ENCODE assay signal across 1 cellular context in the genomic region with DNA sequence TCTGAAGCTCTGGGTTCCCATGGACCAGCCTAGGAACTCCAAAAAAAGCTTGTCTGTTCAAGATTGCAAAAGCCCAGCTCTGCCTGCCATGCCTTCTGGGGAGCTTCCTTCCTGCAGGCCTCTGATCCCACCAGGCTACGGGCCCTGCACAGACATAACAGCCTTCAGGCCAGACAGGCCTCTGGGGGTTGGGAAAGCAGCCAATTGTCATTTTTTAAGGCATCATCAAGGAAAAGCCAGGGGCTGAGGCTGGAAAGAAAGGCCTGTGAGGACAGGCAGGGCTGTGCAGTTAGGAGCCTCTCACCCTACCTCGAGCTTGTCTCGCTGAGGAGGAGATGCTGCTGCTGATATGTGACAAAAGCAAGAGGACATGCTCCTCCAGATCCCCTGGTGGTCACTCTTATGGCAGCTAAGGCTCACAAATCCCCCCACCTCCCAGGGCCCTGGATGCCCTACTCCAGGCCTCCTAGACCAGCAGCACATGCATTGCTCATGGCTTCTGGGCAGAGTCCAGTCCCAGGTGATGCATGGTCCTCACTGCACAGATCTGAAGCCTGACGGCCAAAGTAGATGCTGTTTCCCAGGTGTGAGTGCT.
TF ChIP-seq lines count a peak whose summit lies in the region.

No MANE protein-coding gene starts in this region.

TF ChIP-seq in HEK293T, 16 proteins besides CTCF, POLR2A, EP300 and RAD21 (continued from another document):
- no peak for TF ChIP-seq NFRKB (IDR thresholded peaks at IDR 0.05)
- no peak for TF ChIP-seq CTBP1 (IDR thresholded peaks at IDR 0.05; ENCODE audit: borderline replicate concordance)
- TF ChIP-seq LEF1 (IDR thresholded peaks at IDR 0.05; ENCODE audit: borderline replicate concordance): no peak
- no peak for TF ChIP-seq ZNF384 (IDR thresholded peaks at IDR 0.05)
- TF ChIP-seq HDGF (IDR thresholded peaks at IDR 0.05; ENCODE audit: borderline replicate concordance): no peak
- no peak for TF ChIP-seq ARNT (IDR thresholded peaks at IDR 0.05)
- no peak for TF ChIP-seq FOXM1 (IDR thresholded peaks at IDR 0.05; ENCODE audit: borderline replicate concordance)
- TF ChIP-seq ELF4 (IDR thresholded peaks at IDR 0.05): no peak
- no peak for TF ChIP-seq SUZ12 (IDR thresholded peaks at IDR 0.05)
